16 cellular contexts compared by ENCODE assay signal in genomic region chr5:72480836-72481235, GRCh38. TPM values are rescaled to one million over a fixed set of nuclear protein-coding genes. Genes with fewer than 3 reads are reported as not detected.
"Had no signal": no experiment of that assay in that cellular context is flagged by ENCODE, and none has a peak within 500 bp of the region (broad histone marks: within the 10 kb centered on the region; RNA-seq: fewer than 3 reads in every experiment).

No MANE protein-coding gene starts in this region.

- H3K4me1 ChIP-seq: uterus had no signal

- H3K27me3 ChIP-seq: thyroid gland, uterus had no signal

- H3K27ac ChIP-seq: thyroid gland, uterus had no signal

- H3K9me3 ChIP-seq: thyroid gland, uterus had no signal

- H3K4me3 ChIP-seq: thyroid gland, uterus had no signal

- DNase-seq: activated CD4-positive, CD25-positive, alpha-beta regulatory T cell treated with anti-CD3 and anti-CD28 coated beads, Interleukin-2, amount 50 U/mL, for 72 hours; activated naive CD4-positive, alpha-beta T cell treated with Interleukin-2 at 50 U/mL for 16 hours; aorta; cerebellar nuclear complex; dermis blood vessel endothelial cell; effector memory CD8-positive, alpha-beta T cell; stimulated activated CD4-positive, alpha-beta T cell treated with anti-CD3 and anti-CD28 coated beads, Interleukin-12 subunit alpha, Interleukin-12 subunit beta, amount 100 ng/mL, for 4 hours; T-helper 1 cell; T1000; thyroid gland; uterus had no signal

- ATAC-seq: effector memory CD8-positive, alpha-beta T cell; sciatic nerve; stimulated activated effector memory CD8-positive, alpha-beta T cell treated with anti-CD3 and anti-CD28 coated beads, Interleukin-12 subunit alpha, Interleukin-12 subunit beta, amount 100 ng/mL, for 72 hours had no signal

- H3K36me3 ChIP-seq: thyroid gland, uterus had no signal

RNA-seq across cellular contexts. Expression of gene ZNF366, which starts 26.4 kb away (rescaled TPM):
- total RNA-seq: activated CD8-positive, alpha-beta memory T cell treated with anti-CD3 and anti-CD28 coated beads for 36 hours; fibroblast of lung; osteoblast had no signal
